In genomic region chr12:76945867-76946266, GRCh38 we compare ENCODE assay signal across 29 cellular contexts.
A peak's percentile ranks its signal among the peaks of the same experiment; 100 is the strongest.
DNase-seq lines count a peak whose midpoint lies in the region; ATAC-seq and TF ChIP-seq lines count a peak whose summit lies in the region.
"Had no signal": no experiment of that assay in that cellular context is flagged by ENCODE, and none has a peak within 500 bp of the region (broad histone marks: within the 10 kb centered on the region; RNA-seq: fewer than 3 reads in every experiment).

No MANE protein-coding gene starts in this region.

- H3K79me2 ChIP-seq in PC-3 (ENCODE audit: low read length), result no peaks in the 10 kb centered on the region

- no peak overlapping the region for H2AFZ ChIP-seq in PC-3 (ENCODE audit: low read length)

- no peaks in the 10 kb centered on the region for H3K4me1 Mint-ChIP-seq in CD8-positive, alpha-beta T cell (ENCODE audit: low read depth)
- no peaks in the 10 kb centered on the region for H3K4me1 Mint-ChIP-seq in WTC11
- H3K4me1 Mint-ChIP-seq: CD4-positive, CD25-positive, alpha-beta regulatory T cell; H9 had no signal

- no peaks in the 10 kb centered on the region for H3K36me3 ChIP-seq in PC-3 (ENCODE audit: low read depth, low read length)
- no peaks in the 10 kb centered on the region for H3K36me3 ChIP-seq in CD8-positive, alpha-beta T cell (ENCODE audit: insufficient read depth, low read length)
- H3K36me3 ChIP-seq: ovary had no signal

- H3K27ac ChIP-seq in PC-3 (ENCODE audit: low read length), result no peak overlapping the region
- H3K27ac ChIP-seq in CD8-positive, alpha-beta T cell (ENCODE audit: low read depth, low read length), result no peak overlapping the region
- H3K27ac ChIP-seq: HL-60, ovary, testis, VCaP had no signal

- no peaks in the 10 kb centered on the region for H3K9me3 ChIP-seq in PC-3 (ENCODE audit: low read length)
- no peaks in the 10 kb centered on the region for H3K9me3 ChIP-seq in CD8-positive, alpha-beta T cell (ENCODE audit: low read length)
- H3K9me3 ChIP-seq: mucosa of descending colon, ovary, testis had no signal

- H3K27me3 ChIP-seq in PC-3 (ENCODE audit: low read length), result no peaks in the 10 kb centered on the region
- H3K27me3 ChIP-seq in CD8-positive, alpha-beta T cell (ENCODE audit: insufficient read depth, low read length), result no peaks in the 10 kb centered on the region
- H3K27me3 ChIP-seq: ovary, testis had no signal

- TF ChIP-seq CTCF in PC-3 (conservative IDR thresholded peaks at IDR 0.05; ENCODE audit: low read depth, low read length) (no peak), choroid plexus epithelial cell (conservative IDR thresholded peaks at IDR 0.05; ENCODE audit: low read depth, low read length) (no peak), WTC11 (IDR thresholded peaks at IDR 0.05) (no peak)
- TF ChIP-seq CTCF in CD8-positive, alpha-beta T cell (IDR thresholded peaks at IDR 0.05), result no peak

- H3K27ac Mint-ChIP-seq in CD8-positive, alpha-beta T cell, result no peak overlapping the region
- H3K27ac Mint-ChIP-seq in WTC11, result no peak overlapping the region
- H3K27ac Mint-ChIP-seq: activated T-helper 1 cell treated with anti-CD3 and anti-CD28 coated beads, Interleukin-12 subunit alpha, Interleukin-12 subunit beta, Interleukin-2, Interleukin-4 antibody, amounts not matched to agents 30 ng/mL and 10 ng/mL and 1 ng/mL, durations not matched to agents 14 hours and 24 hours and 36 hours; CD4-positive, CD25-positive, alpha-beta regulatory T cell; H9; nephron had no signal

- H3K4me3 ChIP-seq in PC-3 (ENCODE audit: low read length), result no peak overlapping the region
- no peak overlapping the region for H3K4me3 ChIP-seq in choroid plexus epithelial cell (ENCODE audit: low read depth, low read length)
- H3K4me3 ChIP-seq in CD8-positive, alpha-beta T cell (ENCODE audit: low read depth, low read length), result no peak overlapping the region
- H3K4me3 ChIP-seq: mucosa of descending colon, ovary, testis had no signal

- CTCF ChIA-PET in PC-3 (lab: Charles Lee) (no interaction called here), WTC11 (lab: Charles Lee) (interaction anchor here (2.2 kb wide), 1 partner anchor 65 kb away, joined by 5 read pairs; no protein-coding TSS in a partner anchor)
- CTCF ChIA-PET in CD8-positive, alpha-beta T cell (lab: Charles Lee), result no interaction called here

- peaks cover 3% of the 10 kb centered on the region for H3K27me3 Mint-ChIP-seq in CD8-positive, alpha-beta T cell (ENCODE audit: low read depth)
- H3K27me3 Mint-ChIP-seq in WTC11 (ENCODE audit: low read depth), result no peaks in the 10 kb centered on the region; the same call in 1 of the 2 replicates

- H3K4me3 Mint-ChIP-seq in CD8-positive, alpha-beta T cell, result no peak overlapping the region
- H3K4me3 Mint-ChIP-seq in WTC11, result no peak overlapping the region
- H3K4me3 Mint-ChIP-seq: activated T-helper 1 cell treated with anti-CD3 and anti-CD28 coated beads, Interleukin-12 subunit alpha, Interleukin-12 subunit beta, Interleukin-2, Interleukin-4 antibody, amounts not matched to agents 30 ng/mL and 10 ng/mL and 1 ng/mL, durations not matched to agents 14 hours and 24 hours and 36 hours; CD4-positive, CD25-positive, alpha-beta regulatory T cell; H9; nephron had no signal

- H3K36me3 Mint-ChIP-seq in CD8-positive, alpha-beta T cell, result no peaks in the 10 kb centered on the region
- no peaks in the 10 kb centered on the region for H3K36me3 Mint-ChIP-seq in WTC11
- H3K36me3 Mint-ChIP-seq: CD4-positive, CD25-positive, alpha-beta regulatory T cell had no signal

- no peaks in the 10 kb centered on the region for H4K20me1 ChIP-seq in PC-3 (ENCODE audit: low read length)

- DNase-seq in EH (ENCODE audit: low read depth) (peak; percentile 75), PC-3 (peak; percentile 58), choroid plexus epithelial cell (ENCODE audit: low read depth) (peak; percentile 9), non-pigmented ciliary epithelial cell (ENCODE audit: low read depth) (peak; percentile 19), WTC11 (ENCODE audit: low spot score) (no peak), NAMALWA (ENCODE audit: low spot score) (no peak)
- no peak for DNase-seq in CD8-positive, alpha-beta T cell
- DNase-seq: activated naive CD4-positive, alpha-beta T cell treated with anti-CD3 and anti-CD28 coated beads, Interleukin-2, amount 50 U/mL, for 16 hours; anterior cingulate cortex; CD4-positive, CD25-positive, alpha-beta regulatory T cell; cerebellar nuclear complex; DMS 273 treated with DMSO at 0.1 percent for 48 hours; erythroblast; H9; islet precursor cell; NCI-H1092 treated with DMSO at 0.1 percent for 48 hours; NCI-H1930; NCI-H526 treated with DMSO at 0.1 percent for 48 hours; ovary; right cardiac atrium; stimulated activated CD4-positive, alpha-beta T cell treated with anti-CD3 and anti-CD28 coated beads, Interleukin-12 subunit alpha, Interleukin-12 subunit beta, amount 100 ng/mL, for 4 hours; stimulated activated CD4-positive, alpha-beta T cell treated with anti-CD3 and anti-CD28 coated beads, Interleukin-4, amount 100 ng/mL, for 4 hours; stimulated activated naive CD4-positive, alpha-beta T cell; testis had no signal

- intact Hi-C loops in PC-3 (cut with micrococcal nuclease), result no loop called here
- intact Hi-C loops in CD8-positive, alpha-beta T cell (cut with DNase I, micrococcal nuclease), result no loop called here

- H3K4me1 ChIP-seq in PC-3 (ENCODE audit: insufficient read depth, low read length), result peaks cover 5% of the 10 kb centered on the region; the same call in 1 of the 2 replicates
- no peaks in the 10 kb centered on the region for H3K4me1 ChIP-seq in CD8-positive, alpha-beta T cell (ENCODE audit: insufficient read depth, low read length)
- H3K4me1 ChIP-seq: testis had no signal

- no peaks in the 10 kb centered on the region for H3K9me3 Mint-ChIP-seq in CD8-positive, alpha-beta T cell
- no peaks in the 10 kb centered on the region for H3K9me3 Mint-ChIP-seq in WTC11
- H3K9me3 Mint-ChIP-seq: activated T-helper 1 cell treated with anti-CD3 and anti-CD28 coated beads, Interleukin-12 subunit alpha, Interleukin-12 subunit beta, Interleukin-2, Interleukin-4 antibody, amounts not matched to agents 30 ng/mL and 10 ng/mL and 1 ng/mL, durations not matched to agents 14 hours and 24 hours and 36 hours; CD4-positive, CD25-positive, alpha-beta regulatory T cell; H9; nephron had no signal

- no peaks in the 10 kb centered on the region for H3F3A ChIP-seq in PC-3 (ENCODE audit: low read length, unreplicated experiment)

- 0 out of 2 replicates have a peak overlapping the region, but pooled peaks have one; percentile 4 for H3K4me2 ChIP-seq in PC-3 (ENCODE audit: low read length)

- BruUV-seq in PC-3 (replicated peaks; lab: Mats Ljungman, UMichigan), result no TSS peak

- no peaks in the 10 kb centered on the region for H3K9me2 ChIP-seq in PC-3 (replicated peaks; ENCODE audit: low read length)

- POLR2A ChIA-PET in PC-3 (lab: Charles Lee; ENCODE audit: unreplicated experiment) (interaction anchor here (0.5 kb wide), 1 partner anchor 848 kb away, joined by 5 read pairs; no protein-coding TSS in a partner anchor), WTC11 (lab: Charles Lee) (no interaction called here)
- POLR2A ChIA-PET in CD8-positive, alpha-beta T cell (lab: Charles Lee), result no interaction called here

- ATAC-seq in PC-3 (peak; percentile 67), WTC11 (no peak)
- no peak for ATAC-seq in CD8-positive, alpha-beta T cell
- ATAC-seq: right cardiac atrium had no signal

- H3K9ac ChIP-seq in PC-3 (ENCODE audit: low read length), result no peak overlapping the region

TF ChIP-seq in WTC11, 78 proteins besides CTCF, POLR2A, EP300 and RAD21 (continues in another document):
- no peak for TF ChIP-seq ZNF512 (CRISPR knock-in tag; IDR thresholded peaks at IDR 0.05; ENCODE audit: borderline replicate concordance)
- TF ChIP-seq MLX (CRISPR knock-in tag; IDR thresholded peaks at IDR 0.05), result no peak
- no peak for TF ChIP-seq HMGA2 (CRISPR knock-in tag; IDR thresholded peaks at IDR 0.05)
- no peak for TF ChIP-seq ZNF671 (CRISPR knock-in tag; IDR thresholded peaks at IDR 0.05)
- no peak for TF ChIP-seq NFATC4 (CRISPR knock-in tag; IDR thresholded peaks at IDR 0.05)
- TF ChIP-seq FOXP4 (CRISPR knock-in tag; IDR thresholded peaks at IDR 0.05), result no peak

Comparison
In these comparisons a context has a peak if more than half of its experiments do, and no peak if none do; other contexts are left out.
1. DNase-seq: peak in EH (single experiment), PC-3 (single experiment), choroid plexus epithelial cell (single experiment) and non-pigmented ciliary epithelial cell (single experiment); none in CD8-positive, alpha-beta T cell (0 of 7), WTC11 (single experiment) and NAMALWA (single experiment).